ENCODE assay signal across 8 cellular contexts in the genomic region with DNA sequence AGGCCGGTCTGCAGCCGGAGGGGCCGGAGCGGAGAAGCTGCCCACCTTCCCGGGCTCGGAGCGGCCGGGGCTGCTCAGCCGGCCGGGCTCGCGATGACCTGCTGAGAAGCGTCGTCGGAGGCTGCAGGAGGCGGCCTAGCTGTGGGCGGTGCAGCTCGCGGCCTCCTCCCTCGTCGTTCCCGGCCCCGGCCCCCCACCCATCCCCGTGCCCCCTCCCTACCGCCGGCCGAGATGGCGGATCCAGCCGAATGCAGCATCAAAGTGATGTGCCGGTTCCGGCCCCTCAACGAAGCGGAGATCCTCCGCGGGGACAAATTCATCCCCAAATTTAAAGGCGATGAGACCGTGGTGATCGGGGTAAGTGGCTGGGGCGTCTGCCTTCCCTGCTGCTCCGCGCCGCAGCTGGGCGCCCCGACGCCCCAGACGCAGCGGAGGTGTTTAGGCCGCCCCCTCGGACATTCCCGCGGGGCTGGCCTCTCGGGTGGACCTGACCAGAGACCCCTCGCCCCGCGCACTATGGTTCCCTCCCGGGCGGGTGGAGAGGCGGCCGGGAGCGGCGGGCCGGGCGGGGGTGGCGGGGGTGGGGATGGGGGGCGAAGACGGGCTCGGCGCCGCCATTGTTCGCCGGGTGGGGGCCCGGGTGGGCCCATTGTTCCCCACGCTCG. TPM values are rescaled to one million over a fixed set of nuclear protein-coding genes. Genes with fewer than 3 reads are reported as not detected.
DNase-seq lines count a peak whose midpoint lies in the region; ATAC-seq and TF ChIP-seq lines count a peak whose summit lies in the region.

No MANE protein-coding gene starts in this region.

- CTCF ChIA-PET in activated CD8-positive, alpha-beta T cell treated with anti-CD3 and anti-CD28 coated beads for 36 hours (lab: Charles Lee), result interaction anchor here (1.9 kb wide), 1 partner anchor 52 kb away, joined by 4 read pairs; no protein-coding TSS in a partner anchor

- H3K27me3 Mint-ChIP-seq in activated CD8-positive, alpha-beta T cell treated with anti-CD3 and anti-CD28 coated beads for 36 hours, result peaks cover 19% of the 10 kb centered on the region

- peak overlapping the region; percentile 88 for H3K27ac ChIP-seq in substantia nigra (ENCODE audit: low read depth, low read length, poor library complexity, severe bottlenecking)

- no peak overlapping the region for H3K27ac Mint-ChIP-seq in activated CD8-positive, alpha-beta T cell treated with anti-CD3 and anti-CD28 coated beads for 36 hours

- intact Hi-C loops in activated CD8-positive, alpha-beta T cell treated with anti-CD3 and anti-CD28 coated beads for 36 hours (cut with micrococcal nuclease), result loop anchor here (10.0 kb wide), 2 partner anchors 231 to 321 kb away; a partner anchor contains a TSS

- peaks cover 3% of the 10 kb centered on the region for H3K36me3 Mint-ChIP-seq in activated CD8-positive, alpha-beta T cell treated with anti-CD3 and anti-CD28 coated beads for 36 hours (ENCODE audit: low read depth)

- TF ChIP-seq CTCF in activated CD8-positive, alpha-beta T cell treated with anti-CD3 and anti-CD28 coated beads for 36 hours (IDR thresholded peaks at IDR 0.05), result no peak

- peak overlapping the region; percentile 76 for H3K4me3 ChIP-seq in iPS-18c (ENCODE audit: insufficient read depth, low read depth, low read length)

- peak; percentile 35 for ATAC-seq in GM19035 (IDR thresholded peaks at IDR 0.05; ENCODE audit: unreplicated experiment)
- peak; percentile 16 for ATAC-seq in HG03108 (IDR thresholded peaks at IDR 0.05; ENCODE audit: unreplicated experiment)
- ATAC-seq in activated CD8-positive, alpha-beta T cell treated with anti-CD3 and anti-CD28 coated beads for 36 hours, result peak; percentile 11

- H3K9me3 Mint-ChIP-seq in activated CD8-positive, alpha-beta T cell treated with anti-CD3 and anti-CD28 coated beads for 36 hours, result no peaks in the 10 kb centered on the region

- H3K4me3 Mint-ChIP-seq in activated CD8-positive, alpha-beta T cell treated with anti-CD3 and anti-CD28 coated beads for 36 hours, result peak overlapping the region; percentile 82

- DNase-seq in COLO668 (lab: John Stamatoyannopoulos, UW; ENCODE audit: unreplicated experiment) (peak; percentile 70), substantia nigra (lab: John Stamatoyannopoulos, UW) (peak in 10 of 49 donors; percentile 13 to 57 (median 38)), GDM1 (lab: John Stamatoyannopoulos, UW) (no peak), iPS-NIHi7 (ENCODE audit: extremely low spot score) (no peak)
- DNase-seq in activated CD8-positive, alpha-beta T cell treated with anti-CD3 and anti-CD28 coated beads for 36 hours, result peak; percentile 11

- no peaks in the 10 kb centered on the region for H3K9me3 ChIP-seq in iPS-18c (ENCODE audit: control insufficient read depth, insufficient read depth, low read length)

- POLR2A ChIA-PET in activated CD8-positive, alpha-beta T cell treated with anti-CD3 and anti-CD28 coated beads for 36 hours (lab: Charles Lee), result no interaction called here

- H3K4me1 Mint-ChIP-seq in activated CD8-positive, alpha-beta T cell treated with anti-CD3 and anti-CD28 coated beads for 36 hours (ENCODE audit: low read depth), result peaks cover 10% of the 10 kb centered on the region

RNA-seq across cellular contexts. Expression of a gene that starts 0.5 kb away (rescaled TPM):
- total RNA-seq in activated CD8-positive, alpha-beta T cell treated with anti-CD3 and anti-CD28 coated beads for 36 hours, result 10 to 100 TPM; 10.2 to 11.1 TPM

Comparison
In these comparisons a context has a peak if more than half of its experiments do, and no peak if none do; other contexts are left out.
1. DNase-seq: peak in COLO668 (single experiment) and activated CD8-positive, alpha-beta T cell treated with anti-CD3 and anti-CD28 coated beads for 36 hours (single experiment); none in GDM1 (single experiment) and iPS-NIHi7 (single experiment).
2. Peak in every context shown above with its lines, with median percentiles within 50 percentile points of each other: ATAC-seq.